In the genomic region with DNA sequence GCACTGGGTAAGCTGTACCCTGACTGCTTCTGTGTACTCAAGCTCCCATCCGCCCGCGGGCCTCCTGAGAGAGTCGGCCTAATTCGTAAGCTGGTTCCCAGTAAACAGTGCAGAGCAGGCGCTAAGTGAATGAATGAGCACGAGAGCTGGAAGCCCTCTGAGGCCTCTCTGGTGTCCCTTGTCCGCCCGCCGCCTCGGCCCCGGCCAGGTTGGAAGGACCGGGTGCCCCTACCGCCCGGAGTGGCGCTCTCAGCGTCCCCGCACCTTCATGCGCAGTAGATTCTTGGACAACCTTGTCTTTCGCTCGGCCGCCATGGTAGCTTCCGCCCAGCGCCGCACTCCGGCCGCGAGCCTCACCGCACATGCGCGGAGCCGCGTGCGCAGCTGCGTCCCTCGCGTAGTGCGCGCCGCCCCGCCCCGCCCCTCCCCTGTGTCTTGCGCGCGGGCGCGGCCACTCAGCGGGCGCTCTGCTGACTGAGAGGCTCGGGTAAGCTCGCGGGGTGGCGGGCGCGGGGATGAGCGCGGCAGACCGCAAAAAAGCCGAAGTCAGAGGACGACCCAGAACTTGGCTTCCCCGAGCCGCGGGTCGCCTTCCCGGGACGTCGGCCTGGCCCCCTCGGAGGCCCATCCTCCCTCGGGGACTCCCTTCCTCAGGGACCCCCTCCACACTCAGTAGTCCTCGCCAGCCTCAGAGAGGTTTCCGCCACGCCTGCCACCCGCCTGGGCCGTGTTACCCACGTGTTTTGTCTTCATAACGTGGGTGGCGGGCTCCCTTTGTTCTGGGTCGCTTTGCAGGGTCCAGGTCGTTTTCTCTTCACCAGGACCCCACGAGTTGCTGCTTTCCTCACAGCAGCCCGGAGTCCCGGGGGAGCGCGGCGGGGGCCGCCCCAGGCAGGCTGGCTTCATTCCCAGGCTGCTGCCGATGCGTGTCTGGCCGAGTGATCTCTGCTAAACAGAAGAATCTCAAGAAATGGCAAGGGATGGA, we compare ENCODE assay signal across 8 cellular contexts.
DNase-seq lines count a peak whose midpoint lies in the region; ATAC-seq and TF ChIP-seq lines count a peak whose summit lies in the region.

A gene with protein sequence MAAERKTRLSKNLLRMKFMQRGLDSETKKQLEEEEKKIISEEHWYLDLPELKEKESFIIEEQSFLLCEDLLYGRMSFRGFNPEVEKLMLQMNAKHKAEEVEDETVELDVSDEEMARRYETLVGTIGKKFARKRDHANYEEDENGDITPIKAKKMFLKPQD (minus strand): TSS at position 364 of the 985 bp plus-strand sequence. CDS start 49 bp downstream, at position 315.

- peaks cover 3% of the 10 kb centered on the region; the same call in 1 of the 2 replicates for H3K9me3 ChIP-seq in iPS-20b (ENCODE audit: insufficient read depth, low read depth, low read length)

- H3K9ac ChIP-seq in iPS-20b (ENCODE audit: low read depth, low read length): peak within 1 kb of the TSS; percentile 97

- peaks cover 7% of the 10 kb centered on the region; the same call in 1 of the 2 replicates for H3K4me1 ChIP-seq in iPS-20b (ENCODE audit: insufficient read depth, low read length)

- TF ChIP-seq CTCF in VCaP (conservative IDR thresholded peaks at IDR 0.05): no peak

- ATAC-seq in GM18520 (IDR thresholded peaks at IDR 0.05; ENCODE audit: unreplicated experiment) (peak; percentile 82), HG03060 (IDR thresholded peaks at IDR 0.05; ENCODE audit: low read depth, unreplicated experiment) (peak; percentile 75)

- in situ Hi-C loops in T47D (cut with HindIII; ENCODE audit: low pct_unique_long_range_greater_than_20kb, low sequenced_read_pairs): no loop called here

- H3K36me3 ChIP-seq in iPS-20b (ENCODE audit: insufficient read depth, low read depth, low read length): peaks cover 36% of the 10 kb centered on the region

- H3K27ac ChIP-seq in VCaP: peak within 1 kb of the TSS; percentile 79
- H3K27ac ChIP-seq in iPS-20b (ENCODE audit: low read length): peak within 1 kb of the TSS; percentile 93
- peak within 1 kb of the TSS; percentile 24 to 93 (median 86) for H3K27ac ChIP-seq in skin epidermis

- H3K4me3 ChIP-seq in iPS-20b (ENCODE audit: low read length): peak within 1 kb of the TSS; percentile 90
- H3K4me3 ChIP-seq in skin epidermis: peak within 1 kb of the TSS; percentile 49 to 74 (median 64)

- peaks cover 27% of the 10 kb centered on the region for H3K27me3 ChIP-seq in iPS-20b (ENCODE audit: insufficient read depth, low read length)

- DNase-seq in 8988T (peak; percentile 91), NCI-H2171 (lab: John Stamatoyannopoulos, UW) (peak; percentile 91), T47D (ENCODE audit: low read depth in 1 of 2, low spot score in 1 of 2) (peak; percentile 93 to 97)

Comparison
In these comparisons a context has a peak if more than half of its experiments do, and no peak if none do; other contexts are left out.
1. Peak in every context shown above with its lines: DNase-seq, ATAC-seq, H3K4me3 ChIP-seq and H3K27ac ChIP-seq.